29 cellular contexts compared by ENCODE assay signal in genomic region chr10:10516731-10517130, GRCh38.
"Had no signal": no experiment of that assay in that cellular context is flagged by ENCODE, and none has a peak within 500 bp of the region (broad histone marks: within the 10 kb centered on the region; RNA-seq: fewer than 3 reads in every experiment).

No MANE protein-coding gene starts in this region.

- H3K4me1 ChIP-seq: left lung, prostate gland, transverse colon, upper lobe of right lung, vagina had no signal

- H3K27ac ChIP-seq: epithelial cell of prostate, foreskin keratinocyte, gastroesophageal sphincter, heart left ventricle, hepatocyte, left lung, neutrophil, prostate gland, transverse colon, upper lobe of right lung, vagina had no signal

- ATAC-seq: esophagus mucosa; gastroesophageal sphincter; heart left ventricle; left lung; naive thymus-derived CD8-positive, alpha-beta T cell; sciatic nerve; stimulated activated naive CD8-positive, alpha-beta T cell treated with anti-CD3 and anti-CD28 coated beads, Interleukin-15, amount 100 ng/mL, for 72 hours; upper lobe of right lung had no signal

- H3K4me2 ChIP-seq: hepatocyte, smooth muscle cell had no signal

- H3K9me3 ChIP-seq: gastroesophageal sphincter, heart left ventricle, left lung, neutrophil, prostate gland, right atrium auricular region, suprapubic skin, transverse colon, upper lobe of right lung, vagina had no signal

- H3K36me3 ChIP-seq: gastroesophageal sphincter, heart left ventricle, left lung, neutrophil, prostate gland, right atrium auricular region, suprapubic skin, transverse colon, upper lobe of right lung, vagina had no signal

- H3K4me3 ChIP-seq: gastroesophageal sphincter, hepatocyte, left lung, prostate gland, right atrium auricular region, smooth muscle cell, suprapubic skin, transverse colon, upper lobe of right lung, vagina had no signal

- DNase-seq: effector CD8-positive, alpha-beta T cell; endodermal cell; foreskin keratinocyte; heart left ventricle; left cardiac atrium; left lung; mesendoderm; midbrain; naive thymus-derived CD8-positive, alpha-beta T cell; nephron progenitor cell; stimulated activated CD4-positive, alpha-beta T cell treated with anti-CD3 and anti-CD28 coated beads, Interleukin-12 subunit alpha, Interleukin-12 subunit beta, amount 100 ng/mL, for 4 hours; stimulated activated CD4-positive, alpha-beta T cell treated with anti-CD3 and anti-CD28 coated beads, Interleukin-1b, Interleukin-23, amount 100 ng/mL, for 48 hours; stimulated activated CD4-positive, alpha-beta T cell treated with anti-CD3 and anti-CD28 coated beads, Interleukin-4, amount 100 ng/mL, for 1 hour; stimulated activated CD8-positive, alpha-beta memory T cell treated with anti-CD3 and anti-CD28 coated beads, Interleukin-4, amount 100 ng/mL, for 48 hours; stimulated activated naive CD4-positive, alpha-beta T cell; stimulated activated naive CD8-positive, alpha-beta T cell treated with anti-CD3 and anti-CD28 coated beads, Interleukin-15, amount 100 ng/mL, for 72 hours; transverse colon; upper lobe of right lung had no signal

- H2AFZ ChIP-seq: hepatocyte had no signal

- H3K27me3 ChIP-seq: foreskin keratinocyte, gastroesophageal sphincter, heart left ventricle, hepatocyte, left lung, neutrophil, right atrium auricular region, suprapubic skin, transverse colon, upper lobe of right lung, vagina had no signal
